Comparison of ENCODE assay signal across 20 cellular contexts in the genomic region with DNA sequence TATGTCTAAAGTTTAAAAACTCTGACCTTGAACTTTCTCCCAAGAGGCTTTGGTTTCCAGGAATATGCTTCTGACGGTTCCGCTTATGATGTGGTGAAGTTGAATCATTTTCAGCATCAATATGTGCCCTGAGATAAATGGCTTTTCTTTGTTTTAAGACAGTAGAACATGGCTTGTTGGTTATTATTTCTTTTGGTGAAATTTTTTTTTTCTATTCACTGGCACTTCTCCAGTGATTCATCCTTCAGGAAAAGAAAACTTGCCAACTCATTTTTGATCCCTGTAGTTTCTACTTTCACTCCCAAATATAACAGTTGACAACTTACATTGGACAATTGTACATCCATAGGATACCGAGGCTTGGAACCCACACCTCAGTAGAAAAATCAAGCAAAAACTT.
"Had no signal": no experiment of that assay in that cellular context is flagged by ENCODE, and none has a peak within 500 bp of the region (broad histone marks: within the 10 kb centered on the region; RNA-seq: fewer than 3 reads in every experiment).

No MANE protein-coding gene starts in this region.

- H3K27ac ChIP-seq: brain microvascular endothelial cell, colonic mucosa, left lung, thyroid gland, upper lobe of right lung had no signal

- H3K27me3 Mint-ChIP-seq: activated naive CD4-positive, alpha-beta T cell treated with anti-CD3 and anti-CD28 coated beads, Interleukin-2, amount 50 U/mL, for 24 hours; central memory CD8-positive, alpha-beta T cell; progenitor cell of endocrine pancreas had no signal

- DNase-seq: activated gamma-delta T cell treated with Interleukin-2 at 50 U/mL for 16 hours; activated T-cell treated with anti-CD3 and anti-CD28 coated beads, Interleukin-2, amount 50 U/mL, for 1 hour; aorta; brain microvascular endothelial cell; colonic mucosa; left lung; natural killer cell; stimulated activated CD4-positive, alpha-beta T cell treated with anti-CD3 and anti-CD28 coated beads, Interleukin-4, amount 100 ng/mL, for 4 hours; stimulated activated naive CD8-positive, alpha-beta T cell treated with anti-CD3 and anti-CD28 coated beads, Interleukin-15, Interleukin-2, amounts not matched to agents 100 U/mL and 50 U/mL, for 24 hours; substantia nigra; T1000; thyroid gland; upper lobe of right lung had no signal

- H3K9me3 Mint-ChIP-seq: activated naive CD4-positive, alpha-beta T cell treated with anti-CD3 and anti-CD28 coated beads, Interleukin-2, amount 50 U/mL, for 24 hours; mesothelial cell of epicardium; WTC11 had no signal

- H3K4me1 ChIP-seq: colonic mucosa, left lung, thyroid gland, upper lobe of right lung had no signal

- H3K4me3 Mint-ChIP-seq: activated naive CD4-positive, alpha-beta T cell treated with anti-CD3 and anti-CD28 coated beads, Interleukin-2, amount 50 U/mL, for 24 hours; central memory CD8-positive, alpha-beta T cell; mesothelial cell of epicardium; natural killer cell; T-helper 1 cell treated with Interleukin-12 subunit alpha and Interleukin-12 subunit beta and Interleukin-4 antibody, amounts not matched to agents 30 μg/mL and 1 μg/mL, for 36 hours; WTC11 had no signal

- H3K36me3 ChIP-seq: brain microvascular endothelial cell, colonic mucosa, left lung, thyroid gland, upper lobe of right lung had no signal

- ATAC-seq: left lung; natural killer cell; stimulated activated naive CD8-positive, alpha-beta T cell treated with anti-CD3 and anti-CD28 coated beads, Interleukin-15, Interleukin-2, amounts not matched to agents 100 U/mL and 50 U/mL, for 24 hours; upper lobe of right lung; WTC11 had no signal

- H3K27ac Mint-ChIP-seq: activated naive CD4-positive, alpha-beta T cell treated with anti-CD3 and anti-CD28 coated beads, Interleukin-2, amount 50 U/mL, for 24 hours; mesothelial cell of epicardium; natural killer cell; progenitor cell of endocrine pancreas; T-helper 1 cell treated with Interleukin-12 subunit alpha and Interleukin-12 subunit beta and Interleukin-4 antibody, amounts not matched to agents 30 μg/mL and 1 μg/mL, for 36 hours; WTC11 had no signal

- H3K27me3 ChIP-seq: brain microvascular endothelial cell, colonic mucosa, left lung, thyroid gland, upper lobe of right lung had no signal

- H3K9me3 ChIP-seq: left lung, thyroid gland, upper lobe of right lung had no signal

- H3K4me3 ChIP-seq: colonic mucosa, left lung, lung, thyroid gland, upper lobe of right lung had no signal

- H3K4me1 Mint-ChIP-seq: activated naive CD4-positive, alpha-beta T cell treated with anti-CD3 and anti-CD28 coated beads, Interleukin-2, amount 50 U/mL, for 24 hours; central memory CD8-positive, alpha-beta T cell; natural killer cell had no signal

- H3K36me3 Mint-ChIP-seq: activated naive CD4-positive, alpha-beta T cell treated with anti-CD3 and anti-CD28 coated beads, Interleukin-2, amount 50 U/mL, for 24 hours; mesothelial cell of epicardium; natural killer cell; WTC11 had no signal
